8 cellular contexts compared by ENCODE assay signal in genomic region chr2:230219419-230220331, GRCh38. TPM values are rescaled to one million over a fixed set of nuclear protein-coding genes. Genes with fewer than 3 reads are reported as not detected.
A peak's percentile ranks its signal among the peaks of the same experiment; 100 is the strongest.
DNase-seq lines count a peak whose midpoint lies in the region; ATAC-seq and TF ChIP-seq lines count a peak whose summit lies in the region.

TSS of gene SP110 (minus strand) at chr2:230219984. CDS start at chr2:230216927, 3,057 bp downstream.

- H3K4me3 Mint-ChIP-seq in CD8-positive, alpha-beta T cell: peak within 1 kb of the TSS; percentile 98
- peak within 1 kb of the TSS; percentile 99 for H3K4me3 Mint-ChIP-seq in activated naive CD8-positive, alpha-beta T cell treated with anti-CD3 and anti-CD28 coated beads, Interleukin-2, amount 10 ng/mL, durations not matched to agents 7 days and 5 days

- H2BK120ac ChIP-seq in trophoblast cell (ENCODE audit: insufficient read depth, low read length, poor library complexity): peak within 1 kb of the TSS; percentile 82

- H2AFZ ChIP-seq in trophoblast cell (ENCODE audit: insufficient read depth, low read length, poor library complexity): peak within 1 kb of the TSS; percentile 89

- WGBS in trophoblast cell (ENCODE audit: extremely low coverage, insufficient coverage, insufficient read length): no CpG with 5 or more reads among the region's 19 CpGs
- WGBS in tibial nerve, 2 donors: 0% methylated on average over 19 of the region's 19 CpGs

- CTCF ChIA-PET in CD8-positive, alpha-beta T cell (lab: Charles Lee): interaction anchor here (0.6 to 3.1 kb wide), 4 partner anchors 102 to 393 kb away, joined by 3 to 8 read pairs (median 4); partner anchors contain the start of gene SP140L

- no peaks in the 10 kb centered on the region for H3K9me3 Mint-ChIP-seq in CD8-positive, alpha-beta T cell
- no peaks in the 10 kb centered on the region for H3K9me3 Mint-ChIP-seq in activated naive CD8-positive, alpha-beta T cell treated with anti-CD3 and anti-CD28 coated beads, Interleukin-2, amount 10 ng/mL, durations not matched to agents 7 days and 5 days

- no peaks in the 10 kb centered on the region for H3K27me3 Mint-ChIP-seq in CD8-positive, alpha-beta T cell (ENCODE audit: low read depth)
- H3K27me3 Mint-ChIP-seq in activated naive CD8-positive, alpha-beta T cell treated with anti-CD3 and anti-CD28 coated beads, Interleukin-2, amount 10 ng/mL, durations not matched to agents 7 days and 5 days: no peaks in the 10 kb centered on the region

- H3K4me1 Mint-ChIP-seq in CD8-positive, alpha-beta T cell (ENCODE audit: low read depth): peaks cover 60% of the 10 kb centered on the region
- H3K4me1 Mint-ChIP-seq in activated naive CD8-positive, alpha-beta T cell treated with anti-CD3 and anti-CD28 coated beads, Interleukin-2, amount 10 ng/mL, durations not matched to agents 7 days and 5 days: peaks cover 53% of the 10 kb centered on the region

- peak within 1 kb of the TSS; percentile 72 for H3K4me2 ChIP-seq in trophoblast cell (ENCODE audit: low read length)

- peak within 1 kb of the TSS; percentile 31 for H3K4ac ChIP-seq in trophoblast cell (ENCODE audit: low read depth, low read length)

- peak within 1 kb of the TSS; percentile 88 for H3K27ac ChIP-seq in CD8-positive, alpha-beta T cell (ENCODE audit: low read depth, low read length)
- H3K27ac ChIP-seq in cardiac muscle cell (no peak within 1 kb of the TSS), trophoblast cell (ENCODE audit: low read depth, low read length) (no peak within 1 kb of the TSS), tibial nerve (peak within 1 kb of the TSS; percentile 73 to 88 (median 84))

- H3K36me3 Mint-ChIP-seq in CD8-positive, alpha-beta T cell: peaks cover 39% of the 10 kb centered on the region
- peaks cover 41% of the 10 kb centered on the region for H3K36me3 Mint-ChIP-seq in activated naive CD8-positive, alpha-beta T cell treated with anti-CD3 and anti-CD28 coated beads, Interleukin-2, amount 10 ng/mL, durations not matched to agents 7 days and 5 days

- no peaks in the 10 kb centered on the region for H3K9me3 ChIP-seq in CD8-positive, alpha-beta T cell (ENCODE audit: low read length)
- no peaks in the 10 kb centered on the region for H3K9me3 ChIP-seq in cardiac muscle cell (ENCODE audit: low read depth)
- H3K9me3 ChIP-seq in trophoblast cell (ENCODE audit: insufficient read depth, low read depth, low read length): no peaks in the 10 kb centered on the region
- H3K9me3 ChIP-seq in tibial nerve: no peaks in the 10 kb centered on the region

- H3K79me1 ChIP-seq in trophoblast cell (ENCODE audit: low read length): peaks cover 13% of the 10 kb centered on the region

- ATAC-seq in CD8-positive, alpha-beta T cell: peak; percentile 93
- peak; percentile 81 for ATAC-seq in GM19452 (IDR thresholded peaks at IDR 0.05; ENCODE audit: unreplicated experiment)
- peak; percentile 88 for ATAC-seq in activated naive CD8-positive, alpha-beta T cell treated with anti-CD3 and anti-CD28 coated beads, Interleukin-2, amount 10 ng/mL, durations not matched to agents 7 days and 5 days (ENCODE audit: low read depth)

- H3K23ac ChIP-seq in trophoblast cell (ENCODE audit: low read length): no peak within 1 kb of the TSS

- H3K27ac Mint-ChIP-seq in CD8-positive, alpha-beta T cell: peak within 1 kb of the TSS; percentile 99
- peak within 1 kb of the TSS; percentile 99 for H3K27ac Mint-ChIP-seq in activated naive CD8-positive, alpha-beta T cell treated with anti-CD3 and anti-CD28 coated beads, Interleukin-2, amount 10 ng/mL, durations not matched to agents 7 days and 5 days

- intact Hi-C loops in CD8-positive, alpha-beta T cell (cut with DNase I, micrococcal nuclease): loop anchor here (1.0 to 10.0 kb wide), 11 partner anchors 45 to 575 kb away; partner anchors contain the start of genes SP140L (in 2 of the 2), CAB39 (in 1 of the 2), FBXO36 (in 1 of the 2) and SP100 (in 1 of the 2)

- TF ChIP-seq EP300 in tibial nerve (IDR thresholded peaks at IDR 0.05): peak in 1 of 2 donors; percentile 79

- H3K4me3 ChIP-seq in CD8-positive, alpha-beta T cell (ENCODE audit: low read depth, low read length): peak within 1 kb of the TSS; percentile 96
- H3K4me3 ChIP-seq in cardiac muscle cell: peak within 1 kb of the TSS; percentile 24
- peak within 1 kb of the TSS; percentile 64 for H3K4me3 ChIP-seq in trophoblast cell (ENCODE audit: low read depth, low read length)
- H3K4me3 ChIP-seq in tibial nerve: peak within 1 kb of the TSS; percentile 45 to 84 (median 57)

- peaks cover 20% of the 10 kb centered on the region for H3K36me3 ChIP-seq in CD8-positive, alpha-beta T cell (ENCODE audit: insufficient read depth, low read length)
- H3K36me3 ChIP-seq in cardiac muscle cell: no peaks in the 10 kb centered on the region
- no peaks in the 10 kb centered on the region for H3K36me3 ChIP-seq in trophoblast cell (ENCODE audit: control insufficient read depth in 1 of 2, insufficient read depth in 2 of 2, low read length in 2 of 2)
- H3K36me3 ChIP-seq in tibial nerve: peaks cover 0 to 28% (median 4%) of the 10 kb centered on the region in 3 donors

- H3K27me3 ChIP-seq in CD8-positive, alpha-beta T cell (ENCODE audit: insufficient read depth, low read length): no peaks in the 10 kb centered on the region
- H3K27me3 ChIP-seq in cardiac muscle cell (no peaks in the 10 kb centered on the region), trophoblast cell (ENCODE audit: insufficient read depth, low read length) (no peaks in the 10 kb centered on the region), tibial nerve (no peaks in the 10 kb centered on the region)

- POLR2A ChIA-PET in CD8-positive, alpha-beta T cell (lab: Charles Lee): interaction anchor here (0.7 to 3.0 kb wide), 10 partner anchors 8 to 449 kb away, joined by 3 to 22 read pairs (median 5); partner anchors contain the start of gene SP140L
- POLR2A ChIA-PET in activated naive CD8-positive, alpha-beta T cell treated with anti-CD3 and anti-CD28 coated beads, Interleukin-2, amount 10 ng/mL, durations not matched to agents 7 days and 5 days (lab: Charles Lee): interaction anchor here (0.6 to 5.0 kb wide), 13 partner anchors 8 to 439 kb away, joined by 3 to 56 read pairs (median 11); partner anchors contain the start of genes SP100 and SP140L

- DNase-seq in CD8-positive, alpha-beta T cell: peak; percentile 52 to 86 (median 75)
- peak; percentile 83 for DNase-seq in HK-2 (ENCODE audit: unreplicated experiment)
- peak; percentile 77 for DNase-seq in SKM-1 (lab: John Stamatoyannopoulos, UW; ENCODE audit: unreplicated experiment)
- peak; percentile 80 for DNase-seq in activated naive CD8-positive, alpha-beta T cell treated with anti-CD3 and anti-CD28 coated beads, Interleukin-2, amount 10 ng/mL, durations not matched to agents 7 days and 5 days
- DNase-seq in cardiac muscle cell (ENCODE audit: low read depth in 1 of 2, low spot score in 1 of 2): peak; percentile 45 to 97
- peak; percentile 76 to 91 for DNase-seq in trophoblast cell
- DNase-seq in tibial nerve (ENCODE audit: low spot score in 2 of 2): peak; percentile 41 to 68

- peak within 1 kb of the TSS; percentile 92 for H3K14ac ChIP-seq in trophoblast cell (ENCODE audit: low read length)

- peak within 1 kb of the TSS; percentile 96 for H4K8ac ChIP-seq in trophoblast cell (ENCODE audit: low read depth, low read length)

- peak; percentile 38 to 47 for TF ChIP-seq POLR2A in tibial nerve (IDR thresholded peaks at IDR 0.05)

- peaks cover 36% of the 10 kb centered on the region for H3K4me1 ChIP-seq in CD8-positive, alpha-beta T cell (ENCODE audit: insufficient read depth, low read length)
- no peaks in the 10 kb centered on the region for H3K4me1 ChIP-seq in cardiac muscle cell (ENCODE audit: low read depth)
- H3K4me1 ChIP-seq in trophoblast cell (ENCODE audit: control insufficient read depth in 1 of 2, insufficient read depth in 2 of 2, low read length in 2 of 2): peaks cover 13 to 16% of the 10 kb centered on the region in 2 experiments
- peaks cover 0 to 22% (median 19%) of the 10 kb centered on the region in 4 donors for H3K4me1 ChIP-seq in tibial nerve

- TF ChIP-seq CTCF in CD8-positive, alpha-beta T cell (IDR thresholded peaks at IDR 0.05): no peak
- no peak for TF ChIP-seq CTCF in cardiac muscle cell (IDR thresholded peaks at IDR 0.05; ENCODE audit: low read depth, low read length)
- TF ChIP-seq CTCF in tibial nerve (IDR thresholded peaks at IDR 0.05): no peak

- peak within 1 kb of the TSS; percentile 36 for H2BK5ac ChIP-seq in trophoblast cell (ENCODE audit: low read depth, low read length, poor library complexity)

- H3K18ac ChIP-seq in trophoblast cell (ENCODE audit: low read length): peak within 1 kb of the TSS; percentile 86

- H2AK5ac ChIP-seq in trophoblast cell (ENCODE audit: low read length): peak within 1 kb of the TSS; percentile 73

- peaks cover 4% of the 10 kb centered on the region for H3K79me2 ChIP-seq in trophoblast cell (ENCODE audit: control insufficient read depth, insufficient read depth, low read length, poor library complexity)

- H2BK12ac ChIP-seq in trophoblast cell (ENCODE audit: low read length): peak within 1 kb of the TSS; percentile 51

- H4K12ac ChIP-seq in trophoblast cell (ENCODE audit: low read depth, low read length): peak within 1 kb of the TSS; percentile 93

- H3K9ac ChIP-seq in trophoblast cell (ENCODE audit: low read length): peak within 1 kb of the TSS; percentile 39

- peak within 1 kb of the TSS; percentile 94 for H4K91ac ChIP-seq in trophoblast cell (ENCODE audit: low read depth, low read length)

RNA-seq across cellular contexts. Expression of gene SP110, which starts in this region (rescaled TPM):
- 10 to 100 TPM; 50.6 to 58.1 TPM for total RNA-seq in CD8-positive, alpha-beta T cell
- 100 to 1,000 TPM; 153 to 158 TPM for total RNA-seq in activated naive CD8-positive, alpha-beta T cell treated with anti-CD3 and anti-CD28 coated beads, Interleukin-2, amount 10 ng/mL, durations not matched to agents 7 days and 5 days
- 0.35 and 2.4 TPM in 2 replicates for total RNA-seq in cardiac muscle cell
- 0.60 and 0.95 TPM in 2 replicates for polyA plus RNA-seq in cardiac muscle cell
- polyA plus RNA-seq in trophoblast cell (2013): 6.4 and 6.5 TPM in 2 replicates
- 10 to 100 TPM; 22.0 to 26.7 (median 23.8) TPM for total RNA-seq in tibial nerve

Comparison
In these comparisons a context has a peak if more than half of its experiments do, and no peak if none do; other contexts are left out.
1. H3K27ac ChIP-seq: peak in CD8-positive, alpha-beta T cell (single experiment) and tibial nerve (4 of 4); none in cardiac muscle cell (single experiment) and trophoblast cell (single experiment).
2. H3K4me3 ChIP-seq: peak in every context shown above with its lines; median percentile 96 in CD8-positive, alpha-beta T cell; 64 in trophoblast cell; 57 in tibial nerve; 24 in cardiac muscle cell.
3. Peak in every context shown above with its lines, with median percentiles within 50 percentile points of each other: ATAC-seq and DNase-seq.